ENCODE assay signal across 9 cellular contexts in genomic region chr4:40046311-40046980, GRCh38. TPM values are rescaled to one million over a fixed set of nuclear protein-coding genes. Genes with fewer than 3 reads are reported as not detected.
DNase-seq lines count a peak whose midpoint lies in the region; ATAC-seq and TF ChIP-seq lines count a peak whose summit lies in the region.
"Had no signal": no experiment of that assay in that cellular context is flagged by ENCODE, and none has a peak within 500 bp of the region (broad histone marks: within the 10 kb centered on the region; RNA-seq: fewer than 3 reads in every experiment).

No MANE protein-coding gene starts in this region.

- intact Hi-C loops in CD4-positive, alpha-beta memory T cell (cut with micrococcal nuclease) = no loop called here

- H3K27ac ChIP-seq in DND-41 (ENCODE audit: low read length) = no peak overlapping the region
- H3K27ac ChIP-seq in CD4-positive, alpha-beta memory T cell (ENCODE audit: low read depth, low read length) = no peak overlapping the region

- H3K9ac ChIP-seq in DND-41 (ENCODE audit: low read depth, low read length) = no peak overlapping the region

- H3K79me2 ChIP-seq in DND-41 (ENCODE audit: insufficient read depth, low read length) = no peaks in the 10 kb centered on the region

- no peak for DNase-seq in DND-41
- DNase-seq in NCI-H69 (lab: John Stamatoyannopoulos, UW) = peak; percentile 32
- peak; percentile 93 for DNase-seq in choroid plexus epithelial cell (ENCODE audit: low read depth)
- DNase-seq in omental fat pad (ENCODE audit: low spot score) = no peak
- no peak for DNase-seq in DMS153 treated with DMSO at 0.1 percent for 48 hours (lab: John Stamatoyannopoulos, UW; ENCODE audit: unreplicated experiment)
- no peak for DNase-seq in activated gamma-delta T cell treated with Interleukin-2 at 50 U/mL for 16 hours
- DNase-seq in CD4-positive, alpha-beta memory T cell = no peak
- DNase-seq: NCI-H526 had no signal

- H3K4me3 Mint-ChIP-seq in CD4-positive, alpha-beta memory T cell = peak overlapping the region in 1 of 8 donors; percentile 5

- H4K20me1 ChIP-seq in DND-41 (ENCODE audit: insufficient read depth, low read length) = no peaks in the 10 kb centered on the region

- H3K27me3 Mint-ChIP-seq in CD4-positive, alpha-beta memory T cell = no peaks in the 10 kb centered on the region

- no peaks in the 10 kb centered on the region for H3K9me3 ChIP-seq in DND-41 (ENCODE audit: insufficient read depth, low read length, severe bottlenecking)
- no peaks in the 10 kb centered on the region for H3K9me3 ChIP-seq in CD4-positive, alpha-beta memory T cell (ENCODE audit: control insufficient read depth in 1 of 2, low read length in 2 of 2)

- no peak overlapping the region for H3K4me3 ChIP-seq in DND-41 (ENCODE audit: low read depth in 1 of 2, low read length in 2 of 2)
- H3K4me3 ChIP-seq in choroid plexus epithelial cell (ENCODE audit: low read depth, low read length) = no peak overlapping the region
- H3K4me3 ChIP-seq in CD4-positive, alpha-beta memory T cell (ENCODE audit: low read length in 2 of 2) = no peak overlapping the region

- no peak overlapping the region for H3K4me2 ChIP-seq in DND-41 (ENCODE audit: insufficient read depth, low read length)

- peaks cover 0 to 5% (median 3%) of the 10 kb centered on the region in 4 donors for H3K4me1 Mint-ChIP-seq in CD4-positive, alpha-beta memory T cell

- no peaks in the 10 kb centered on the region for H3K36me3 Mint-ChIP-seq in CD4-positive, alpha-beta memory T cell

- ATAC-seq in DND-41 (ENCODE audit: insufficient read depth, low read depth) (no peak), omental fat pad (ENCODE audit: low FRiP score) (peak; percentile 73), HG02885 (IDR thresholded peaks at IDR 0.05; ENCODE audit: poor library complexity, unreplicated experiment) (no peak)

- H3K36me3 ChIP-seq in DND-41 (ENCODE audit: insufficient read depth, low read length) = no peaks in the 10 kb centered on the region
- H3K36me3 ChIP-seq in CD4-positive, alpha-beta memory T cell (ENCODE audit: insufficient read depth, low read length) = no peaks in the 10 kb centered on the region

- H3K9me3 Mint-ChIP-seq in CD4-positive, alpha-beta memory T cell = no peaks in the 10 kb centered on the region

- TF ChIP-seq CTCF in DND-41 (IDR thresholded peaks at IDR 0.05; ENCODE audit: borderline replicate concordance, extremely low read depth, low read length, poor library complexity, severe bottlenecking) (no peak), choroid plexus epithelial cell (conservative IDR thresholded peaks at IDR 0.05; ENCODE audit: low read depth, low read length) (peak; percentile 40), omental fat pad (IDR thresholded peaks at IDR 0.05) (no peak)

- no peaks in the 10 kb centered on the region for H3K4me1 ChIP-seq in DND-41 (ENCODE audit: insufficient read depth, low read length)
- no peaks in the 10 kb centered on the region for H3K4me1 ChIP-seq in CD4-positive, alpha-beta memory T cell (ENCODE audit: insufficient read depth, low read length)

- no peaks in the 10 kb centered on the region for H3K27me3 ChIP-seq in DND-41 (ENCODE audit: insufficient read depth, low read length, poor library complexity)
- no peaks in the 10 kb centered on the region for H3K27me3 ChIP-seq in CD4-positive, alpha-beta memory T cell (ENCODE audit: insufficient read depth, low read length)

- peak overlapping the region in 3 of 7 donors; percentile 3 to 64 (median 11) for H3K27ac Mint-ChIP-seq in CD4-positive, alpha-beta memory T cell

- POLR2A ChIA-PET in CD4-positive, alpha-beta memory T cell (lab: Charles Lee; ENCODE audit: partially characterized antibody) = interaction anchor here (0.7 to 2.2 kb wide), 2 partner anchors 10 to 11 kb away, joined by 3 to 7 read pairs; partner anchors contain the start of gene N4BP2

- H2AFZ ChIP-seq in DND-41 (ENCODE audit: low read depth, low read length) = peak overlapping the region; percentile 61; the same call in 1 of the 2 replicates

- CTCF ChIA-PET in CD4-positive, alpha-beta memory T cell (lab: Charles Lee; ENCODE audit: partially characterized antibody) = interaction anchor here (0.9 to 1.4 kb wide), 3 partner anchors 10 to 38 kb away, joined by 3 read pairs; partner anchors contain the start of gene N4BP2

RNA-seq across cellular contexts. Expression of gene N4BP2, which starts 10.2 kb away (rescaled TPM):
- 1 to 10 TPM; 6.5 to 9.2 (median 9.0) TPM for total RNA-seq in omental fat pad
- 10 to 100 TPM; 15.0 to 16.7 TPM for total RNA-seq in CD4-positive, alpha-beta memory T cell
- 10 to 100 TPM; 14.5 to 14.8 TPM for polyA plus RNA-seq in CD4-positive, alpha-beta memory T cell

Comparison
In these comparisons a context has a peak if more than half of its experiments do, and no peak if none do; other contexts are left out.
1. DNase-seq: peak in NCI-H69 (single experiment) and choroid plexus epithelial cell (single experiment); none in DND-41 (single experiment), omental fat pad (single experiment), DMS153 treated with DMSO at 0.1 percent for 48 hours (single experiment), activated gamma-delta T cell treated with Interleukin-2 at 50 U/mL for 16 hours (single experiment) and CD4-positive, alpha-beta memory T cell (0 of 5).